In the genomic region with DNA sequence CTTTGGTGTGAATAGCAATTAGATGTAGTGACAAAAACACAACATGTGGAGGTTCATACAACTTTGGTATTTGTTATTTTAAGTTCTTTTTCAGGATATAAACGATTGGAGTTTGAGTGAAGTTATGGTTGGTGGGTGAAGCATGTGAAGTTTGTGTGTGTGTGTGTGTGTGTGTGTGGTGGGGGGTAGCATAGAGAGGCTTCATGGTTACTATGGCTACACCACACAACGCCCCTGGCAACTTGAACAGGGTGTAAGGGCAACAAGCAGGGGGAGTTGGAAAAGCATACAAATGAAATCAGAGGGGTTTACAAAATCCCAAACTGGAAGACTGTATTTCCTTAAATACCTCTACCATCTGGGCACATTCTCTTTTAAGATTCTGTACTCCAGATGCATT, we compare ENCODE assay signal across 31 cellular contexts.
"Had no signal": no experiment of that assay in that cellular context is flagged by ENCODE, and none has a peak within 500 bp of the region (broad histone marks: within the 10 kb centered on the region; RNA-seq: fewer than 3 reads in every experiment).

No MANE protein-coding gene starts in this region.

- DNase-seq: activated CD4-positive, alpha-beta T cell treated with anti-CD3 and anti-CD28 coated beads for 4 hours; activated CD4-positive, alpha-beta T cell treated with anti-CD3 and anti-CD28 coated beads, Interleukin-2, amount 50 U/mL, for 4 hours; activated CD8-positive, alpha-beta memory T cell treated with anti-CD3 and anti-CD28 coated beads, Interleukin-2, amount 50 U/mL, for 4 hours; activated gamma-delta T cell; activated T-cell treated with anti-CD3 and anti-CD28 coated beads, Interleukin-2, amount 50 U/mL, for 1 hour; cerebellar nuclear complex; colonic mucosa; effector CD8-positive, alpha-beta T cell; esophagus squamous epithelium; foreskin melanocyte; kidney glomerular epithelial cell; left ventricle myocardium inferior; pancreas; sigmoid colon; small intestine; stimulated activated CD4-positive, alpha-beta T cell treated with anti-CD3 and anti-CD28 coated beads, Interleukin-1b, Interleukin-23, amount 100 ng/mL, for 48 hours; stimulated activated CD4-positive, alpha-beta T cell treated with anti-CD3 and anti-CD28 coated beads, Interleukin-4, amount 100 ng/mL, for 4 hours; stimulated activated CD8-positive, alpha-beta memory T cell treated with anti-CD3 and anti-CD28 coated beads, Interleukin-4, amount 100 ng/mL, for 48 hours; tibial artery; upper lobe of right lung had no signal

- H3K27me3 Mint-ChIP-seq: activated naive CD8-positive, alpha-beta T cell had no signal

- H3K4me3 ChIP-seq: ascending aorta, cardiac muscle cell, colonic mucosa, esophagus squamous epithelium, left ventricle myocardium inferior, pancreas, prostate gland, sigmoid colon, suprapubic skin, tibial artery, upper lobe of right lung had no signal

- H3K9me3 ChIP-seq: ascending aorta, colonic mucosa, esophagus squamous epithelium, left ventricle myocardium inferior, pancreas, prostate gland, sigmoid colon, suprapubic skin, tibial artery, upper lobe of right lung had no signal

- H3K27me3 ChIP-seq: ascending aorta, cardiac muscle cell, colonic mucosa, pancreas had no signal

- H3K4me3 Mint-ChIP-seq: activated T-helper 1 cell treated with anti-CD3 and anti-CD28 coated beads, Interleukin-12 subunit alpha, Interleukin-12 subunit beta, Interleukin-2, Interleukin-4 antibody, amounts not matched to agents 30 ng/mL and 10 ng/mL and 1 ng/mL, durations not matched to agents 14 hours and 24 hours and 36 hours; brain; nephron; stimulated activated memory B cell treated with anti-CD40 and anti-IgM and Interleukin-4, amounts not matched to agents 10 μg/mL and 1 μg/mL and 100 μg/mL, for 72 hours had no signal

- H3K9me3 Mint-ChIP-seq: activated T-helper 1 cell treated with anti-CD3 and anti-CD28 coated beads, Interleukin-12 subunit alpha, Interleukin-12 subunit beta, Interleukin-2, Interleukin-4 antibody, amounts not matched to agents 30 ng/mL and 10 ng/mL and 1 ng/mL, durations not matched to agents 14 hours and 24 hours and 36 hours; brain; nephron; stimulated activated memory B cell treated with anti-CD40 and anti-IgM and Interleukin-4, amounts not matched to agents 10 μg/mL and 1 μg/mL and 100 μg/mL, for 72 hours had no signal

- H3K36me3 Mint-ChIP-seq: activated naive CD8-positive, alpha-beta T cell; brain; stimulated activated memory B cell treated with anti-CD40 and anti-IgM and Interleukin-4, amounts not matched to agents 10 μg/mL and 1 μg/mL and 100 μg/mL, for 72 hours had no signal

- H3K27ac Mint-ChIP-seq: activated naive CD8-positive, alpha-beta T cell; activated T-helper 1 cell treated with anti-CD3 and anti-CD28 coated beads, Interleukin-12 subunit alpha, Interleukin-12 subunit beta, Interleukin-2, Interleukin-4 antibody, amounts not matched to agents 30 ng/mL and 10 ng/mL and 1 ng/mL, durations not matched to agents 14 hours and 24 hours and 36 hours; nephron; stimulated activated memory B cell treated with anti-CD40 and anti-IgM and Interleukin-4, amounts not matched to agents 10 μg/mL and 1 μg/mL and 100 μg/mL, for 72 hours had no signal

- H3K36me3 ChIP-seq: ascending aorta, cardiac muscle cell, colonic mucosa, esophagus squamous epithelium, left ventricle myocardium inferior, pancreas, prostate gland, sigmoid colon, suprapubic skin, tibial artery, upper lobe of right lung had no signal

- ATAC-seq: pancreas, upper lobe of right lung had no signal

- H3K27ac ChIP-seq: ascending aorta, cardiac muscle cell, colonic mucosa, epithelial cell of prostate, esophagus squamous epithelium, left ventricle myocardium inferior, pancreas, prostate gland, sigmoid colon, suprapubic skin, tibial artery, upper lobe of right lung, VCaP had no signal

- H3K4me1 ChIP-seq: ascending aorta, colonic mucosa, pancreas, prostate gland had no signal
